Comparison of ENCODE assay signal across 8 cellular contexts in genomic region chr14:49767473-49768300, GRCh38. TPM values are rescaled to one million over a fixed set of nuclear protein-coding genes. Genes with fewer than 3 reads are reported as not detected.
DNase-seq lines count a peak whose midpoint lies in the region; ATAC-seq lines count a peak whose summit lies in the region.

Gene KLHDC2 (plus strand): TSS chr14:49768153. CDS start chr14:49768469, 316 bp downstream.

- H3K9me3 ChIP-seq in effector memory CD4-positive, alpha-beta T cell (ENCODE audit: control insufficient read depth, low read length): no peaks in the 10 kb centered on the region
- H3K9me3 ChIP-seq in mesenchymal stem cell (ENCODE audit: control insufficient read depth, low read length): no peaks in the 10 kb centered on the region

- no peaks in the 10 kb centered on the region for H3K27me3 ChIP-seq in effector memory CD4-positive, alpha-beta T cell (replicated peaks; ENCODE audit: control insufficient read depth, insufficient read depth, low read length, poor library complexity, severe bottlenecking)
- H3K27me3 ChIP-seq in mesenchymal stem cell (ENCODE audit: control insufficient read depth in 1 of 2, insufficient read depth in 1 of 2, low read length in 2 of 2): no peaks in the 10 kb centered on the region

- WGBS in mesenchymal stem cell: under 1% methylated on average over 71 of the region's 93 CpGs

- peak within 1 kb of the TSS in 1 of 2 experiments; percentile 87 for H2BK12ac ChIP-seq in mesenchymal stem cell (ENCODE audit: low read length in 2 of 2)

- H3K4me3 ChIP-seq in effector memory CD4-positive, alpha-beta T cell (ENCODE audit: insufficient read depth, low read depth, low read length, poor library complexity, severe bottlenecking): peak within 1 kb of the TSS; percentile 100
- H3K4me3 ChIP-seq in mesenchymal stem cell (ENCODE audit: insufficient read depth in 1 of 2, low read depth in 1 of 2, low read length in 2 of 2): peak within 1 kb of the TSS; percentile 88 to 99

- H4K91ac ChIP-seq in mesenchymal stem cell (ENCODE audit: low read length): peak within 1 kb of the TSS; percentile 94

- H2BK15ac ChIP-seq in mesenchymal stem cell (ENCODE audit: low read depth, poor library complexity, severe bottlenecking): peak within 1 kb of the TSS; percentile 70

- ATAC-seq in GM19468 (IDR thresholded peaks at IDR 0.05; ENCODE audit: extremely low read depth, unreplicated experiment): peak; percentile 76

- peak within 1 kb of the TSS; percentile 68 for H2AFZ ChIP-seq in mesenchymal stem cell (ENCODE audit: low read depth, low read length)

- H3K4ac ChIP-seq in mesenchymal stem cell (ENCODE audit: low read depth in 1 of 2, low read length in 2 of 2): peak within 1 kb of the TSS; percentile 85 to 88

- no peak within 1 kb of the TSS for H2AK5ac ChIP-seq in mesenchymal stem cell (ENCODE audit: low read length, severe bottlenecking)

- peak within 1 kb of the TSS in 1 of 2 experiments; percentile 92 for H3K23ac ChIP-seq in mesenchymal stem cell (ENCODE audit: low read length in 2 of 2)

- H3K4me2 ChIP-seq in mesenchymal stem cell (ENCODE audit: low read length, poor library complexity, severe bottlenecking): peak within 1 kb of the TSS; percentile 92

- peak within 1 kb of the TSS; percentile 96 for H4K8ac ChIP-seq in mesenchymal stem cell (ENCODE audit: low read length)

- peak within 1 kb of the TSS; percentile 100 for H3K9ac ChIP-seq in mesenchymal stem cell (ENCODE audit: low read length)

- DNase-seq in COR-L47 (lab: John Stamatoyannopoulos, UW) (peak; percentile 81), HS-27A (ENCODE audit: low read depth) (peak; percentile 47), NK-92 (lab: John Stamatoyannopoulos, UW; ENCODE audit: unreplicated experiment) (peak; percentile 24), mesenchymal stem cell (peak; percentile 90)
- DNase-seq in activated CD8-positive, alpha-beta memory T cell treated with anti-CD3 and anti-CD28 coated beads for 24 hours: peak; percentile 92
- DNase-seq in effector memory CD4-positive, alpha-beta T cell: peak; percentile 79 to 82 (median 81)
- peak; percentile 62 for DNase-seq in stimulated activated CD8-positive, alpha-beta memory T cell treated with anti-CD3 and anti-CD28 coated beads, Interleukin-12 subunit alpha, Interleukin-12 subunit beta, amount 100 ng/mL, for 24 hours (ENCODE audit: extremely low read depth)

- peak within 1 kb of the TSS; percentile 38 to 94 for H3K18ac ChIP-seq in mesenchymal stem cell (ENCODE audit: low read depth in 1 of 2, low read length in 2 of 2)

- H3K27ac ChIP-seq in effector memory CD4-positive, alpha-beta T cell (ENCODE audit: insufficient read depth, low read length, poor library complexity, severe bottlenecking): peak within 1 kb of the TSS; percentile 95
- peak within 1 kb of the TSS; percentile 96 for H3K27ac ChIP-seq in mesenchymal stem cell (ENCODE audit: low read length, poor library complexity, severe bottlenecking)

- H2BK5ac ChIP-seq in mesenchymal stem cell (ENCODE audit: low read depth, low read length, poor library complexity, severe bottlenecking): peak within 1 kb of the TSS; percentile 99

- H3K14ac ChIP-seq in mesenchymal stem cell (ENCODE audit: low read length in 2 of 2): peak within 1 kb of the TSS in 1 of 2 experiments; percentile 99

- peak within 1 kb of the TSS; percentile 83 for H2BK120ac ChIP-seq in mesenchymal stem cell (ENCODE audit: low read depth, low read length)

- peaks cover 11% of the 10 kb centered on the region for H3K79me1 ChIP-seq in mesenchymal stem cell (replicated peaks; ENCODE audit: low read length, poor library complexity, severe bottlenecking)

- peaks cover 25% of the 10 kb centered on the region for H3K4me1 ChIP-seq in effector memory CD4-positive, alpha-beta T cell (ENCODE audit: control insufficient read depth, insufficient read depth, low read length, poor library complexity, severe bottlenecking)
- peaks cover 17% of the 10 kb centered on the region for H3K4me1 ChIP-seq in mesenchymal stem cell (ENCODE audit: control insufficient read depth, insufficient read depth, low read depth, low read length)

- peaks cover 10% of the 10 kb centered on the region for H3K36me3 ChIP-seq in effector memory CD4-positive, alpha-beta T cell (ENCODE audit: control insufficient read depth, insufficient read depth, low read length)
- peaks cover 0 to 13% of the 10 kb centered on the region in 2 experiments for H3K36me3 ChIP-seq in mesenchymal stem cell (ENCODE audit: control insufficient read depth in 1 of 2, insufficient read depth in 2 of 2, low read depth in 1 of 2, low read length in 2 of 2)

RNA-seq across cellular contexts. Expression of gene KLHDC2, which starts in this region (rescaled TPM):
- polyA plus RNA-seq in mesenchymal stem cell (2013, experiment 1 of 2): 22.3 TPM
- 22.6 TPM for polyA plus RNA-seq in mesenchymal stem cell (2013, experiment 2 of 2)

Comparison
In these comparisons a context has a peak if more than half of its experiments do, and no peak if none do; other contexts are left out.
1. Peak in every context shown above with its lines: DNase-seq, ATAC-seq, H3K4me3 ChIP-seq and H3K27ac ChIP-seq.
2. DNase-seq: peak in every context shown above with its lines; median percentile 92 in activated CD8-positive, alpha-beta memory T cell treated with anti-CD3 and anti-CD28 coated beads for 24 hours; 90 in mesenchymal stem cell; 81 in COR-L47; 81 in effector memory CD4-positive, alpha-beta T cell; 62 in stimulated activated CD8-positive, alpha-beta memory T cell treated with anti-CD3 and anti-CD28 coated beads, Interleukin-12 subunit alpha, Interleukin-12 subunit beta, amount 100 ng/mL, for 24 hours; 47 in HS-27A; 24 in NK-92.